ENCODE assay signal across 1 cellular context in the genomic region with DNA sequence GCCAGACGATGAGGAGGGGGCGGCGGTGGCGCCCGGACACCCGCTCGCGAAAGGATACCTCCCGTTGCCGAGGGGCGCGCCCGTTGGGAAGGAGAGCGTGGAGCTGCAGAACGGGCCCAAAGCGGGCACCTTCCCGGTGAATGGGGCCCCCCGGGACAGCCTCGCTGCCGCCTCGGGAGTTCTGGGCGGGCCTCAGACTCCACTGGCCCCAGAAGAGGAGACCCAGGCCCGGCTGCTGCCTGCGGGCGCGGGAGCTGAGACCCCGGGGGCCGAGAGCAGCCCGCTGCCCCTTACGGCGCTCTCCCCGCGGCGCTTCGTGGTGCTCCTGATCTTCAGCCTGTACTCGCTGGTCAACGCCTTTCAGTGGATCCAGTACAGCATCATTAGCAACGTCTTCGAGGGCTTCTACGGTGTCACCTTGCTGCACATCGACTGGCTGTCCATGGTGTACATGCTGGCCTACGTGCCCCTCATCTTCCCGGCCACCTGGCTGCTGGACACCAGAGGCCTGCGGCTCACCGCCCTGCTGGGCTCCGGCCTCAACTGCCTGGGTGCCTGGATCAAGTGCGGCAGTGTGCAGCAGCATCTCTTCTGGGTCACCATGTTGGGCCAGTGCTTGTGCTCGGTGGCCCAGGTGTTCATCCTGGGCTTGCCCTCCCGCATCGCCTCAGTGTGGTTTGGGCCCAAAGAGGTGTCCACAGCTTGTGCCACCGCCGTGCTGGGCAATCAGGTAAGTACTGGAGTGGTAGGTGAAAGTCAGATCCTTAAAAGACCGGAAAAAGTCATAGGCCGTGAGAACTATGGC.
TF ChIP-seq lines count a peak whose summit lies in the region.

No MANE protein-coding gene starts in this region.

TF ChIP-seq in GM23338, 12 proteins besides CTCF, POLR2A, EP300 and RAD21 (continued from another document):
- TF ChIP-seq, protein P1, sequence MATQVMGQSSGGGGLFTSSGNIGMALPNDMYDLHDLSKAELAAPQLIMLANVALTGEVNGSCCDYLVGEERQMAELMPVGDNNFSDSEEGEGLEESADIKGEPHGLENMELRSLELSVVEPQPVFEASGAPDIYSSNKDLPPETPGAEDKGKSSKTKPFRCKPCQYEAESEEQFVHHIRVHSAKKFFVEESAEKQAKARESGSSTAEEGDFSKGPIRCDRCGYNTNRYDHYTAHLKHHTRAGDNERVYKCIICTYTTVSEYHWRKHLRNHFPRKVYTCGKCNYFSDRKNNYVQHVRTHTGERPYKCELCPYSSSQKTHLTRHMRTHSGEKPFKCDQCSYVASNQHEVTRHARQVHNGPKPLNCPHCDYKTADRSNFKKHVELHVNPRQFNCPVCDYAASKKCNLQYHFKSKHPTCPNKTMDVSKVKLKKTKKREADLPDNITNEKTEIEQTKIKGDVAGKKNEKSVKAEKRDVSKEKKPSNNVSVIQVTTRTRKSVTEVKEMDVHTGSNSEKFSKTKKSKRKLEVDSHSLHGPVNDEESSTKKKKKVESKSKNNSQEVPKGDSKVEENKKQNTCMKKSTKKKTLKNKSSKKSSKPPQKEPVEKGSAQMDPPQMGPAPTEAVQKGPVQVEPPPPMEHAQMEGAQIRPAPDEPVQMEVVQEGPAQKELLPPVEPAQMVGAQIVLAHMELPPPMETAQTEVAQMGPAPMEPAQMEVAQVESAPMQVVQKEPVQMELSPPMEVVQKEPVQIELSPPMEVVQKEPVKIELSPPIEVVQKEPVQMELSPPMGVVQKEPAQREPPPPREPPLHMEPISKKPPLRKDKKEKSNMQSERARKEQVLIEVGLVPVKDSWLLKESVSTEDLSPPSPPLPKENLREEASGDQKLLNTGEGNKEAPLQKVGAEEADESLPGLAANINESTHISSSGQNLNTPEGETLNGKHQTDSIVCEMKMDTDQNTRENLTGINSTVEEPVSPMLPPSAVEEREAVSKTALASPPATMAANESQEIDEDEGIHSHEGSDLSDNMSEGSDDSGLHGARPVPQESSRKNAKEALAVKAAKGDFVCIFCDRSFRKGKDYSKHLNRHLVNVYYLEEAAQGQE (IDR thresholded peaks at IDR 0.05; ENCODE audit: unreplicated experiment) = no peak
- TF ChIP-seq EZH2phosphoT487 (IDR thresholded peaks at IDR 0.05; ENCODE audit: unreplicated experiment) = no peak
